ENCODE assay signal across 8 cellular contexts in the genomic region with DNA sequence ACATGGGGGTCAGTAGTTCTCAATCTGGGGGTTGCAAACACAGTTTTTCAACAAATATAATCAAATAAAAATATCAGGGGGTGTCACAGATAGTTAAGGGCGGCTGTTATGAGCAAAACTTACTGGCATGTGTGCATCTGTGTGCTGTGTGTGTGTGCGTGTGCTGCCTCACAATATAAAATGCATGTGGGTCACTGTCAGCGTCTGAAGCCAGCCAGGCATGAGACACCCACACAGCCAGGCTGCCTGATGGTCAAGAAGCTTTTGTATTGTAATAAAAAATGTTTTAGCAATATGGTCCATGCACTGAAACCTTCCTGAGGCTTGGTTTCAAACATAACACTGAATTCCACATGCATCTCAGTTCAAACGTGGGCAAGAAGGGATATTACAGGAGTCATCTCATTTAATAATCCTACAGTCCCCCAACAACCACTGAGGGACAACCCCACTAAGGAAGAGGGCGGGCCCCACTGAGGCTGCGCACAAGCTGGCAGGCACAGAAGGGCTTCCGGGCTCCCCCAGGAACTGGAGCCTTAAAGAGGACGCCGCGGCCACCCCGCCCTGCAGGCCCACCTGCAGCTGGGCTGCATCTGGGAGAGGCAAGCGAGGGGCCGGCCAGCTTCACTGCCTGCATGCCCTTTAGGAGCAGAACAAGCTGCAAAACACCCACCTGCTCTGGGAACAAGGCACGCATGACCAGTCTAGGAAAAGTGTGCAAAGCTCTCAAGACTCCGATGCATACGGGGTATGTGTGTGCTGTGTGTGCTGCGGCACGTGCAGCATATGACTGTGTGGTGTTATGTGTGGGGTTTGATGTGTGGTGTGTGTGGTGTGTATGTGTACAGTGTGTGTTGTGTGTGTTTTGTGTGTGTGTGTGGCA. TPM values are rescaled to one million over a fixed set of nuclear protein-coding genes. Genes with fewer than 3 reads are reported as not detected.
DNase-seq lines count a peak whose midpoint lies in the region; ATAC-seq, FAIRE-seq and TF ChIP-seq lines count a peak whose summit lies in the region.

No MANE protein-coding gene starts in this region.

- H3K4me2 ChIP-seq in HepG2 (ENCODE audit: low read depth, low read length): no peak overlapping the region

- no peaks in the 10 kb centered on the region for H4K20me1 ChIP-seq in HepG2 (ENCODE audit: insufficient read depth, low read length)

- BruUV-seq in HepG2 (replicated peaks; lab: Mats Ljungman, UMichigan): no TSS peak

- CTCF ChIA-PET in HepG2 (lab: Yijun Ruan, JAX; ENCODE audit: low intra/inter-chr PET ratio, low total read pairs): no interaction called here

- no peak for FAIRE-seq in HepG2 (lab: Jason Lieb, UNC)

- TF ChIP-seq CTCF in right lobe of liver (IDR thresholded peaks at IDR 0.05) (no peak), HepG2 (CRISPR knock-in tag; IDR thresholded peaks at IDR 0.05) (no peak), neutrophil (IDR thresholded peaks at IDR 0.05) (no peak)

- H2AFZ ChIP-seq in HepG2 (ENCODE audit: low read length): no peak overlapping the region

- in situ Hi-C loops in HepG2 (cut with HindIII; ENCODE audit: extremely low pct_ligation_motif_present, low pct_unique_long_range_greater_than_20kb): no loop called here

- POLR2A ChIA-PET in HepG2 (lab: Yijun Ruan, JAX): no interaction called here

- 62% methylated on average over 7 of the region's 18 CpGs for WGBS in right lobe of liver (ENCODE audit: insufficient coverage, low coverage, low lambda C conversion rate, missing lambda C conversion rate)
- 67% methylated on average over 18 of the region's 18 CpGs for WGBS in HepG2 (ENCODE audit: low lambda C conversion rate)

- H3K4me1 ChIP-seq in right lobe of liver (no peaks in the 10 kb centered on the region), HepG2 (ENCODE audit: insufficient read depth, low read length) (no peaks in the 10 kb centered on the region), neutrophil (ENCODE audit: control insufficient read depth in 1 of 2, insufficient read depth in 1 of 2, low read depth in 1 of 2, low read length in 1 of 2) (peaks cover 30 to 62% of the 10 kb centered on the region in 2 experiments)

- H3K27ac ChIP-seq in right lobe of liver (no peak overlapping the region), HepG2 (ENCODE audit: extremely low read length, insufficient read depth, low read length) (no peak overlapping the region), neutrophil (peak overlapping the region; percentile 37)

- ATAC-seq in right lobe of liver: peak; percentile 23 to 61 (median 54)
- ATAC-seq in HepG2: no peak
- peak; percentile 62 for ATAC-seq in HG03565 (IDR thresholded peaks at IDR 0.05; ENCODE audit: unreplicated experiment)

- H3K36me3 ChIP-seq in right lobe of liver: no peaks in the 10 kb centered on the region
- H3K36me3 ChIP-seq in HepG2 (replicated peaks in 1 of 2; ENCODE audit: control insufficient read depth in 1 of 2, insufficient read depth in 2 of 2, low read length in 2 of 2): no peaks in the 10 kb centered on the region
- peaks cover 53% of the 10 kb centered on the region for H3K36me3 ChIP-seq in neutrophil

- no peak for TF ChIP-seq RAD21 in HepG2 (CRISPR knock-in tag; IDR thresholded peaks at IDR 0.05)

- intact Hi-C loops in right lobe of liver (cut with DNase I): no loop called here
- intact Hi-C loops in HepG2 (cut with micrococcal nuclease; ENCODE audit: unreplicated experiment): no loop called here

- no peak for DNase-seq in right lobe of liver
- DNase-seq in HepG2 (ENCODE audit: low spot score): no peak
- peak; percentile 64 for DNase-seq in activated effector memory CD4-positive, alpha-beta T cell treated with Interleukin-2 at 50 U/mL for 16 hours
- DNase-seq in DMS153 treated with DMSO at 0.1 percent for 48 hours (lab: John Stamatoyannopoulos, UW; ENCODE audit: unreplicated experiment): no peak
- no peak for DNase-seq in NK-92 treated with Interleukin-12 subunit alpha and Interleukin-12 subunit beta, amount 100 ng/mL, for 24 hours (lab: John Stamatoyannopoulos, UW)
- DNase-seq in SIG-M5 treated with dmso at 0.1 percent for 504 hours (lab: John Stamatoyannopoulos, UW; ENCODE audit: unreplicated experiment): no peak

- H3K27me3 ChIP-seq in right lobe of liver (no peaks in the 10 kb centered on the region), HepG2 (ENCODE audit: control insufficient read depth in 1 of 2, insufficient read depth in 2 of 2, low read length in 2 of 2) (peaks cover 2 to 12% of the 10 kb centered on the region in 2 experiments; a peak in 2 of 5 replicates), neutrophil (no peaks in the 10 kb centered on the region)

- H3K9ac ChIP-seq in HepG2 (ENCODE audit: insufficient read depth, low read depth, low read length): no peak overlapping the region

- TF ChIP-seq POLR2A in right lobe of liver (IDR thresholded peaks at IDR 0.05) (no peak), HepG2 (IDR thresholded peaks at IDR 0.05; ENCODE audit: insufficient read depth in 1 of 2, low read depth in 2 of 2, low read length in 2 of 2) (no peak)

- no peak overlapping the region for H3K4me3 ChIP-seq in right lobe of liver
- no peak overlapping the region for H3K4me3 ChIP-seq in HepG2 (replicated peaks in 1 of 3; ENCODE audit: insufficient read depth in 1 of 3, low read depth in 2 of 3, low read length in 3 of 3)
- H3K4me3 ChIP-seq in neutrophil (ENCODE audit: low read depth in 1 of 2, low read length in 1 of 2): no peak overlapping the region

- TF ChIP-seq EP300 in HepG2 (IDR thresholded peaks at IDR 0.05; ENCODE audit: low read depth in 2 of 2, low read length in 2 of 2) (no peak), HepG2 (CRISPR knock-in tag; IDR thresholded peaks at IDR 0.05; ENCODE audit: borderline replicate concordance) (no peak)

- no peaks in the 10 kb centered on the region for H3K79me2 ChIP-seq in HepG2 (ENCODE audit: insufficient read depth, low read length)

- H3K9me3 ChIP-seq in right lobe of liver (no peaks in the 10 kb centered on the region), HepG2 (ENCODE audit: low read length) (no peaks in the 10 kb centered on the region), neutrophil (no peaks in the 10 kb centered on the region)

TF ChIP-seq in HepG2, 621 proteins besides CTCF, POLR2A, EP300 and RAD21:
- TF ChIP-seq, protein P1, sequence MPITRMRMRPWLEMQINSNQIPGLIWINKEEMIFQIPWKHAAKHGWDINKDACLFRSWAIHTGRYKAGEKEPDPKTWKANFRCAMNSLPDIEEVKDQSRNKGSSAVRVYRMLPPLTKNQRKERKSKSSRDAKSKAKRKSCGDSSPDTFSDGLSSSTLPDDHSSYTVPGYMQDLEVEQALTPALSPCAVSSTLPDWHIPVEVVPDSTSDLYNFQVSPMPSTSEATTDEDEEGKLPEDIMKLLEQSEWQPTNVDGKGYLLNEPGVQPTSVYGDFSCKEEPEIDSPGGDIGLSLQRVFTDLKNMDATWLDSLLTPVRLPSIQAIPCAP (CRISPR knock-in tag; IDR thresholded peaks at IDR 0.05; ENCODE audit: low read depth): no peak
- no peak for TF ChIP-seq AGO2 (optimal IDR thresholded peaks at IDR 0.05; ENCODE audit: low read depth, low read length)
TF ChIP-seq in HepG2: peak in this region for 0.

RNA-seq across cellular contexts. Expression of a gene that starts 14.1 kb away (rescaled TPM):
- total RNA-seq in right lobe of liver (1 to 10 TPM; 2.0 to 7.5 (median 3.5) TPM), HepG2 (2016; rRNA removed; fragmentation: Illumina TruSeq; extraction: Trizol) (0.07 and 0.13 TPM in 2 replicates)
- total RNA-seq in HepG2 (2016; cell fraction: cytosol; rRNA removed; fragmentation: Illumina TruSeq; extraction: Trizol; ENCODE audit: low read depth): 0.26 TPM in 1 of 2 replicates, not detected in the other
- total RNA-seq in HepG2 (2016; cell fraction: insoluble cytoplasmic fraction; rRNA removed; fragmentation: Illumina TruSeq; extraction: Trizol): 0.10 and 0.13 TPM in 2 replicates
- total RNA-seq in HepG2 (2016; cell fraction: membrane; rRNA removed; fragmentation: Illumina TruSeq; extraction: Trizol): 0.07 and 0.28 TPM in 2 replicates
- total RNA-seq in HepG2 (2016; cell fraction: nucleus; rRNA removed; fragmentation: Illumina TruSeq; extraction: Trizol): 0.44 and 0.87 TPM in 2 replicates
- 0.16 and 0.17 TPM in 2 replicates for polyA plus RNA-seq in HepG2 (2011; rRNA removed)
- polyA plus RNA-seq in HepG2 (2011; cell fraction: cytosol; rRNA removed): 0.12 and 0.23 TPM in 2 replicates
- polyA plus RNA-seq in HepG2 (2011; cell fraction: nucleus; rRNA removed): 0.97 and 1.2 TPM in 2 replicates
- polyA plus RNA-seq in HepG2 (2012): 0.85 and 1.2 TPM in 2 replicates
- 0.08 TPM in 1 of 2 replicates, not detected in the other for polyA plus RNA-seq in HepG2 (2016; cell fraction: cytosol; fragmentation: Illumina TruSeq; extraction: Trizol; ENCODE audit: low read depth)
- 0.10 and 0.16 TPM in 2 replicates for polyA plus RNA-seq in HepG2 (2016; cell fraction: insoluble cytoplasmic fraction; fragmentation: Illumina TruSeq; extraction: Trizol; ENCODE audit: low read depth)
- polyA plus RNA-seq in HepG2 (2016; cell fraction: membrane; fragmentation: Illumina TruSeq; extraction: Trizol; ENCODE audit: low read depth): 0.08 and 0.11 TPM in 2 replicates
- 0.31 and 0.86 TPM in 2 replicates for polyA plus RNA-seq in HepG2 (2016; cell fraction: nucleus; fragmentation: Illumina TruSeq; extraction: Trizol; ENCODE audit: insufficient read depth, low read depth)
- 0.38 and 11.1 TPM in 2 replicates for polyA minus RNA-seq in HepG2 (2011; rRNA and poly(A)+ RNA removed; ENCODE audit: low replicate concordance)
- 2.1 TPM in 1 of 2 replicates, not detected in the other for polyA minus RNA-seq in HepG2 (2011; cell fraction: cytosol; rRNA and poly(A)+ RNA removed)
- 0.26 and 0.87 TPM in 2 replicates for polyA minus RNA-seq in HepG2 (2011; cell fraction: nucleus; rRNA and poly(A)+ RNA removed)
